2 cellular contexts compared by ENCODE assay signal in genomic region chr13:75482070-75482819, GRCh38.
A peak's percentile ranks its signal among the peaks of the same experiment; 100 is the strongest.
TF ChIP-seq lines count a peak whose summit lies in the region.

Gene TBC1D4, minus strand, starts transcription at chr13:75482169. Its CDS starts 402 bp downstream, at chr13:75481767.

TF ChIP-seq in IMR-90, 13 proteins besides CTCF, POLR2A, EP300 and RAD21 (continued from another document):
- no peak for TF ChIP-seq ELK1 (IDR thresholded peaks at IDR 0.05; ENCODE audit: borderline replicate concordance, low read depth, low read length)
- TF ChIP-seq MXI1 (IDR thresholded peaks at IDR 0.05; ENCODE audit: borderline replicate concordance, low read depth, low read length), result peak; percentile 64; the same call in 1 of the 2 replicates
- no peak for TF ChIP-seq RCOR1 (IDR thresholded peaks at IDR 0.05; ENCODE audit: insufficient replicate concordance, low read length)
- no peak for TF ChIP-seq USF2 (IDR thresholded peaks at IDR 0.05; ENCODE audit: low read depth, low read length)
- TF ChIP-seq MAFK (IDR thresholded peaks at IDR 0.05; ENCODE audit: low read depth, low read length), result no peak
- TF ChIP-seq CEBPB (IDR thresholded peaks at IDR 0.05; ENCODE audit: low read depth, low read length), result no peak
- peak; percentile 57 for TF ChIP-seq SMC3 (IDR thresholded peaks at IDR 0.05; ENCODE audit: low read depth, low read length)
- TF ChIP-seq CHD1 (IDR thresholded peaks at IDR 0.05; ENCODE audit: low read depth, low read length), result no peak
- TF ChIP-seq MAZ (IDR thresholded peaks at IDR 0.05; ENCODE audit: borderline replicate concordance, low read depth, low read length), result peak; percentile 81; the same call in 1 of the 2 replicates
- TF ChIP-seq BHLHE40 (IDR thresholded peaks at IDR 0.05; ENCODE audit: low read depth, low read length), result no peak
- TF ChIP-seq RFX5 (IDR thresholded peaks at IDR 0.05; ENCODE audit: low read depth, low read length), result no peak

TF ChIP-seq in PFSK-1, 5 proteins besides CTCF, POLR2A, EP300 and RAD21 (continued from another document):
- TF ChIP-seq REST (IDR thresholded peaks at IDR 0.05; ENCODE audit: insufficient read depth in 1 of 2, low read depth in 2 of 2, low read length in 2 of 2) (no peak), TAF1 (IDR thresholded peaks at IDR 0.05; ENCODE audit: borderline replicate concordance, insufficient read depth, low read length) (no peak), SIN3A (IDR thresholded peaks at IDR 0.05; ENCODE audit: borderline replicate concordance, insufficient read depth, low read length) (no peak)
